In genomic region chr13:40539954-40540706, GRCh38 we compare ENCODE assay signal across 10 cellular contexts.
A peak's percentile ranks its signal among the peaks of the same experiment; 100 is the strongest.
DNase-seq lines count a peak whose midpoint lies in the region; ATAC-seq and TF ChIP-seq lines count a peak whose summit lies in the region.
"Had no signal": no experiment of that assay in that cellular context is flagged by ENCODE, and none has a peak within 500 bp of the region (broad histone marks: within the 10 kb centered on the region; RNA-seq: fewer than 3 reads in every experiment).

No MANE protein-coding gene starts in this region.

- H3K36me3 ChIP-seq in SK-N-SH (replicated peaks in 1 of 2; ENCODE audit: control insufficient read depth in 1 of 2, insufficient read depth in 2 of 2, low read length in 1 of 2): no peaks in the 10 kb centered on the region
- H3K36me3 ChIP-seq in left ventricle myocardium inferior: no peaks in the 10 kb centered on the region
- H3K36me3 ChIP-seq in skeletal muscle satellite cell (ENCODE audit: insufficient read depth, low read length): no peaks in the 10 kb centered on the region

- H3K4me1 ChIP-seq in SK-N-SH (ENCODE audit: control insufficient read depth in 1 of 2, insufficient read depth in 2 of 2, low read depth in 1 of 2, low read length in 1 of 2) (peaks cover 0 to 5% of the 10 kb centered on the region in 2 experiments; a peak in 2 of 4 replicates), left ventricle myocardium inferior (peaks cover 18% of the 10 kb centered on the region), skeletal muscle satellite cell (ENCODE audit: control insufficient read depth, insufficient read depth, low read length) (peaks cover 22% of the 10 kb centered on the region)
- H3K4me1 ChIP-seq: parathyroid adenoma had no signal

- WGBS in SK-N-SH (ENCODE audit: low lambda C conversion rate): 54% methylated on average over 8 of the region's 8 CpGs

- ATAC-seq in GM21447 (IDR thresholded peaks at IDR 0.05; ENCODE audit: unreplicated experiment) (no peak), HG03520 (IDR thresholded peaks at IDR 0.05; ENCODE audit: unreplicated experiment) (no peak), HG02642 (IDR thresholded peaks at IDR 0.05; ENCODE audit: poor library complexity, unreplicated experiment) (no peak)

- peak overlapping the region; percentile 70 for H2AFZ ChIP-seq in SK-N-SH (ENCODE audit: low read depth)
- H2AFZ ChIP-seq: parathyroid adenoma had no signal

- DNase-seq in H4 (ENCODE audit: low spot score) (peak; percentile 56), SK-N-SH (no peak), left ventricle myocardium inferior (no peak), pons (ENCODE audit: low spot score) (no peak)
- DNase-seq: NCI-H748 treated with DMSO at 0.1 percent for 48 hours had no signal

- no peaks in the 10 kb centered on the region for H4K20me1 ChIP-seq in SK-N-SH (ENCODE audit: insufficient read depth)

- H3K9ac ChIP-seq in SK-N-SH (peak overlapping the region; percentile 17; the same call in 1 of the 2 replicates), skeletal muscle satellite cell (ENCODE audit: low read depth, low read length) (peak overlapping the region; percentile 26)
- H3K9ac ChIP-seq: parathyroid adenoma had no signal

- intact Hi-C loops in left ventricle myocardium inferior (cut with micrococcal nuclease): no loop called here

- CTCF ChIA-PET in SK-N-SH (lab: Yijun Ruan, JAX): interaction anchor here (1.2 kb wide), 1 partner anchor 11 kb away, joined by 3 read pairs; no protein-coding TSS in a partner anchor

- TF ChIP-seq RAD21 in SK-N-SH (IDR thresholded peaks at IDR 0.05; ENCODE audit: low read length): no peak

- H3K9me2 ChIP-seq in SK-N-SH: no peaks in the 10 kb centered on the region

- H3K4me2 ChIP-seq in SK-N-SH (peak overlapping the region; percentile 59), skeletal muscle satellite cell (ENCODE audit: low read length) (peak overlapping the region; percentile 52)

- no peak overlapping the region for H3K4me3 ChIP-seq in SK-N-SH (ENCODE audit: low read depth in 2 of 2, low read length in 1 of 2)
- H3K4me3 ChIP-seq in left ventricle myocardium inferior: no peak overlapping the region
- H3K4me3 ChIP-seq in skeletal muscle satellite cell (ENCODE audit: low read length): no peak overlapping the region

- no peaks in the 10 kb centered on the region for H3K79me2 ChIP-seq in SK-N-SH (ENCODE audit: insufficient read depth)
- H3K79me2 ChIP-seq: parathyroid adenoma had no signal

- H3F3A ChIP-seq in SK-N-SH (replicated peaks; ENCODE audit: insufficient read depth): peaks cover 15% of the 10 kb centered on the region

- TF ChIP-seq EP300 in SK-N-SH (IDR thresholded peaks at IDR 0.05; ENCODE audit: borderline replicate concordance in 1 of 2, low read depth in 1 of 2, low read length in 1 of 2): peak in 1 of 2 experiments; percentile 53; a peak in 1 of 4 replicates

- POLR2A ChIA-PET in SK-N-SH (lab: Yijun Ruan, JAX): no interaction called here

- peak overlapping the region; percentile 13 to 69; a peak in 3 of 4 replicates for H3K27ac ChIP-seq in SK-N-SH (ENCODE audit: low read depth in 2 of 2, low read length in 1 of 2)
- peak overlapping the region; percentile 43 for H3K27ac ChIP-seq in left ventricle myocardium inferior (replicated peaks)
- H3K27ac ChIP-seq: parathyroid adenoma had no signal

- no peaks in the 10 kb centered on the region for H3K27me3 ChIP-seq in SK-N-SH (ENCODE audit: insufficient read depth)
- H3K27me3 ChIP-seq in left ventricle myocardium inferior (ENCODE audit: low read depth): no peaks in the 10 kb centered on the region
- no peaks in the 10 kb centered on the region for H3K27me3 ChIP-seq in skeletal muscle satellite cell (ENCODE audit: control insufficient read depth, insufficient read depth, low read length)

- TF ChIP-seq CTCF in SK-N-SH (IDR thresholded peaks at IDR 0.05) (no peak), left ventricle myocardium inferior (IDR thresholded peaks at IDR 0.05; ENCODE audit: borderline replicate concordance) (no peak)

- H3K9me3 ChIP-seq in SK-N-SH (no peaks in the 10 kb centered on the region), left ventricle myocardium inferior (replicated peaks) (no peaks in the 10 kb centered on the region), skeletal muscle satellite cell (replicated peaks; ENCODE audit: low read length) (no peaks in the 10 kb centered on the region)

TF ChIP-seq in SK-N-SH, 30 proteins besides CTCF, POLR2A, EP300 and RAD21 (continues in another document):
- TF ChIP-seq ZBTB33 (IDR thresholded peaks at IDR 0.05; ENCODE audit: borderline replicate concordance, low read depth) (no peak), POLR2AphosphoS5 (IDR thresholded peaks at IDR 0.05; ENCODE audit: low read depth, low read length) (no peak), MEF2A (IDR thresholded peaks at IDR 0.05; ENCODE audit: borderline replicate concordance, low read depth) (no peak), YY1 (IDR thresholded peaks at IDR 0.05; ENCODE audit: low read depth) (no peak), NFIC (IDR thresholded peaks at IDR 0.05; ENCODE audit: borderline replicate concordance) (peak; percentile 52; the same call in 1 of the 2 replicates), FOXJ3 (CRISPR knock-in tag; IDR thresholded peaks at IDR 0.05) (no peak), ELF1 (IDR thresholded peaks at IDR 0.05) (no peak), SIN3A (IDR thresholded peaks at IDR 0.05; ENCODE audit: borderline replicate concordance, low read depth, low read length) (no peak), RCOR1 (IDR thresholded peaks at IDR 0.05; ENCODE audit: low read length) (no peak), TCF12 (IDR thresholded peaks at IDR 0.05) (peak; percentile 76), GATA2 (CRISPR knock-in tag; IDR thresholded peaks at IDR 0.05) (no peak), FOXM1 (IDR thresholded peaks at IDR 0.05; ENCODE audit: low read depth) (no peak), TEAD4 (IDR thresholded peaks at IDR 0.05; ENCODE audit: borderline replicate concordance, insufficient read depth) (peak; percentile 65; the same call in 1 of the 2 replicates), CHD2 (IDR thresholded peaks at IDR 0.05; ENCODE audit: low read length, partially characterized antibody) (no peak), JUND (IDR thresholded peaks at IDR 0.05) (peak; percentile 94), GABPA (IDR thresholded peaks at IDR 0.05; ENCODE audit: low read depth) (no peak), RXRA (IDR thresholded peaks at IDR 0.05; ENCODE audit: borderline replicate concordance, low read depth) (peak; percentile 48; the same call in 1 of the 2 replicates), PBX3 (IDR thresholded peaks at IDR 0.05) (peak; percentile 70), MXI1 (IDR thresholded peaks at IDR 0.05; ENCODE audit: low read depth, low read length) (no peak), TAF1 (IDR thresholded peaks at IDR 0.05; ENCODE audit: borderline replicate concordance, low read depth, low read length) (no peak), MAX (IDR thresholded peaks at IDR 0.05; ENCODE audit: low read depth) (no peak), IRF3 (IDR thresholded peaks at IDR 0.05; ENCODE audit: low read depth, low read length) (no peak), NRF1 (IDR thresholded peaks at IDR 0.05; ENCODE audit: low read depth, low read length) (no peak), RFX5 (IDR thresholded peaks at IDR 0.05; ENCODE audit: low read length) (no peak), FOSL2 (IDR thresholded peaks at IDR 0.05; ENCODE audit: borderline replicate concordance, low read depth) (peak; percentile 86), SMC3 (IDR thresholded peaks at IDR 0.05; ENCODE audit: low read depth, low read length) (no peak)
